1 cellular context compared by ENCODE assay signal in genomic region chr1:183073320-183073719, GRCh38.
TF ChIP-seq lines count a peak whose summit lies in the region.

No MANE protein-coding gene starts in this region.

TF ChIP-seq in GM12878, 131 proteins besides CTCF, POLR2A, EP300 and RAD21 (continued from another document):
- TF ChIP-seq ZBTB4 (CRISPR knock-in tag; IDR thresholded peaks at IDR 0.05) = no peak
- TF ChIP-seq SP1 (IDR thresholded peaks at IDR 0.05; ENCODE audit: low read depth, low read length) = no peak
- TF ChIP-seq KLF5 (IDR thresholded peaks at IDR 0.05; ENCODE audit: partially characterized antibody) = no peak
- no peak for TF ChIP-seq TAF1 (IDR thresholded peaks at IDR 0.05; ENCODE audit: borderline replicate concordance, low read depth, low read length)
- TF ChIP-seq LARP7 (IDR thresholded peaks at IDR 0.05) = no peak
